In genomic region chr17:42537156-42537805, GRCh38 we compare ENCODE assay signal across 8 cellular contexts. TPM values are rescaled to one million over a fixed set of nuclear protein-coding genes. Genes with fewer than 3 reads are reported as not detected.
DNase-seq lines count a peak whose midpoint lies in the region; TF ChIP-seq lines count a peak whose summit lies in the region.

No MANE protein-coding gene starts in this region.

- H3K27me3 Mint-ChIP-seq in endothelial cell (ENCODE audit: unreplicated experiment) = peaks cover 7% of the 10 kb centered on the region
- peaks cover 12% of the 10 kb centered on the region for H3K27me3 Mint-ChIP-seq in nephron progenitor cell (ENCODE audit: low read depth, poor library complexity)

- H3K4me1 Mint-ChIP-seq in endothelial cell (ENCODE audit: unreplicated experiment) (peaks cover 16% of the 10 kb centered on the region), nephron progenitor cell (peaks cover 49% of the 10 kb centered on the region)

- H3K79me2 ChIP-seq in OCI-LY1 (ENCODE audit: insufficient read depth, low read length) = no peaks in the 10 kb centered on the region

- peak overlapping the region; percentile 63 for H3K9ac ChIP-seq in OCI-LY1 (ENCODE audit: low read length)

- no peaks in the 10 kb centered on the region for H3K9me3 Mint-ChIP-seq in endothelial cell (ENCODE audit: unreplicated experiment)
- no peaks in the 10 kb centered on the region for H3K9me3 Mint-ChIP-seq in nephron progenitor cell

- peak overlapping the region; percentile 48 for H3K4me3 ChIP-seq in BJ (ENCODE audit: low read depth, low read length)
- peak overlapping the region; percentile 70 for H3K4me3 ChIP-seq in OCI-LY1 (ENCODE audit: low read depth, low read length, poor library complexity, severe bottlenecking)

- TF ChIP-seq CTCF in BJ (IDR thresholded peaks at IDR 0.05; ENCODE audit: insufficient read depth, low read depth, low read length) (no peak), OCI-LY1 (IDR thresholded peaks at IDR 0.05; ENCODE audit: low read length) (no peak), endothelial cell (IDR thresholded peaks at IDR 0.05; ENCODE audit: unreplicated experiment) (no peak), nephron progenitor cell (IDR thresholded peaks at IDR 0.05) (no peak)

- peak overlapping the region; percentile 86 for H3K4me3 Mint-ChIP-seq in endothelial cell (ENCODE audit: unreplicated experiment)
- H3K4me3 Mint-ChIP-seq in nephron progenitor cell = peak overlapping the region; percentile 85

- no peak overlapping the region for H2AFZ ChIP-seq in OCI-LY1 (ENCODE audit: low read length)

- H4K20me1 ChIP-seq in OCI-LY1 (ENCODE audit: insufficient read depth, low read length) = no peaks in the 10 kb centered on the region

- peak overlapping the region; percentile 82 for H3K4me2 ChIP-seq in OCI-LY1 (ENCODE audit: low read length)

- H3F3A ChIP-seq in OCI-LY1 (ENCODE audit: insufficient read depth, low read length) = no peaks in the 10 kb centered on the region

- no peak overlapping the region for H3K27ac Mint-ChIP-seq in endothelial cell (ENCODE audit: unreplicated experiment)
- peak overlapping the region; percentile 89 for H3K27ac Mint-ChIP-seq in nephron progenitor cell

- H3K9me2 ChIP-seq in OCI-LY1 (ENCODE audit: low read depth, low read length) = no peaks in the 10 kb centered on the region

- POLR2A ChIA-PET in BJ (lab: Charles Lee) = no interaction called here

- peaks cover 13% of the 10 kb centered on the region for H3K36me3 ChIP-seq in BJ (ENCODE audit: control insufficient read depth, insufficient read depth, low read length)
- H3K36me3 ChIP-seq in OCI-LY1 (ENCODE audit: insufficient read depth, low read length) = peaks cover 16% of the 10 kb centered on the region

- H3K4me1 ChIP-seq in OCI-LY1 (ENCODE audit: insufficient read depth, low read length, severe bottlenecking) = peaks cover 21% of the 10 kb centered on the region

- DNase-seq in BJ (ENCODE audit: low read depth) (no peak), endothelial cell (ENCODE audit: low spot score) (no peak), nephron progenitor cell (no peak), Kasumi-1 (lab: John Stamatoyannopoulos, UW) (no peak), NCI-H1436 (lab: John Stamatoyannopoulos, UW) (no peak), GM19240 (ENCODE audit: insufficient read length, low spot score) (no peak), NCI-H446 treated with DMSO at 0.1 percent for 48 hours (lab: John Stamatoyannopoulos, UW) (no peak)

- H3K36me3 Mint-ChIP-seq in endothelial cell (ENCODE audit: low read depth, unreplicated experiment) (peaks cover 15% of the 10 kb centered on the region), nephron progenitor cell (ENCODE audit: low read depth) (peaks cover 12% of the 10 kb centered on the region)

- H3K27me3 ChIP-seq in BJ (ENCODE audit: control insufficient read depth, insufficient read depth, low read length) = no peaks in the 10 kb centered on the region
- H3K27me3 ChIP-seq in OCI-LY1 (ENCODE audit: insufficient read depth, low read length) = no peaks in the 10 kb centered on the region

- H3K9me3 ChIP-seq in OCI-LY1 (ENCODE audit: low read length) = no peaks in the 10 kb centered on the region

- peak overlapping the region; percentile 65 for H3K27ac ChIP-seq in OCI-LY1 (ENCODE audit: low read depth, low read length, poor library complexity, severe bottlenecking)

- CTCF ChIA-PET in BJ (lab: Yijun Ruan, JAX) = interaction anchor here (0.6 to 1.7 kb wide), 3 partner anchors 17 to 22 kb away, joined by 3 to 7 read pairs (median 3); no protein-coding TSS in a partner anchor

RNA-seq across cellular contexts. Expression of gene NAGLU, which starts 1.2 kb away (rescaled TPM):
- 16.3 and 45.3 TPM in 2 replicates for polyA plus RNA-seq in BJ (2011; rRNA removed)
- polyA minus RNA-seq in BJ (2011; rRNA and poly(A)+ RNA removed) = 16.8 and 22.8 TPM in 2 replicates
- 24.2 TPM for total RNA-seq in endothelial cell (ENCODE audit: unreplicated experiment)

RNA-seq across cellular contexts. Expression of gene HSD17B1, which starts 15.4 kb away (rescaled TPM):
- polyA plus RNA-seq in BJ (2011; rRNA removed) = 0.49 and 0.54 TPM in 2 replicates
- 0.15 and 0.24 TPM in 2 replicates for polyA minus RNA-seq in BJ (2011; rRNA and poly(A)+ RNA removed)
- 0.64 TPM for total RNA-seq in endothelial cell (ENCODE audit: unreplicated experiment)

RNA-seq across cellular contexts. Expression of gene COASY, which starts 24.7 kb away (rescaled TPM):
- polyA plus RNA-seq in BJ (2011; rRNA removed) = 28.6 and 41.5 TPM in 2 replicates
- polyA minus RNA-seq in BJ (2011; rRNA and poly(A)+ RNA removed) = 19.5 and 28.4 TPM in 2 replicates
- total RNA-seq in endothelial cell (ENCODE audit: unreplicated experiment) = 66.3 TPM

RNA-seq across cellular contexts. Expression of gene MLX, which starts 29.6 kb away (rescaled TPM):
- polyA plus RNA-seq in BJ (2011; rRNA removed) = 40.9 and 50.1 TPM in 2 replicates
- 27.2 and 39.3 TPM in 2 replicates for polyA minus RNA-seq in BJ (2011; rRNA and poly(A)+ RNA removed)
- 45.9 TPM for total RNA-seq in endothelial cell (ENCODE audit: unreplicated experiment)

RNA-seq across cellular contexts. Expression of gene PSMC3IP, which starts 40.2 kb away (rescaled TPM):
- polyA plus RNA-seq in BJ (2011; rRNA removed) = 3.4 and 5.8 TPM in 2 replicates
- 1.6 and 2.4 TPM in 2 replicates for polyA minus RNA-seq in BJ (2011; rRNA and poly(A)+ RNA removed)
- 8.0 TPM for total RNA-seq in endothelial cell (ENCODE audit: unreplicated experiment)
